In genomic region chr1:230169454-230170152, GRCh38 we compare ENCODE assay signal across 8 cellular contexts.
DNase-seq lines count a peak whose midpoint lies in the region; ATAC-seq and TF ChIP-seq lines count a peak whose summit lies in the region.

No MANE protein-coding gene starts in this region.

- H3K9me3 Mint-ChIP-seq in activated CD4-positive, alpha-beta T cell treated with anti-CD3 and anti-CD28 coated beads, Interleukin-2, amount 10 ng/mL, durations not matched to agents 24 days and 14 days, result no peaks in the 10 kb centered on the region

- intact Hi-C loops in activated CD4-positive, alpha-beta T cell treated with anti-CD3 and anti-CD28 coated beads, Interleukin-2, amount 10 ng/mL, durations not matched to agents 24 days and 14 days (cut with micrococcal nuclease), result loop anchor here (5.0 kb wide), 2 partner anchors 57 to 73 kb away; no protein-coding TSS in a partner anchor
- intact Hi-C loops in OCI-LY7 (cut with micrococcal nuclease; ENCODE audit: unreplicated experiment), result loop anchor here (5.0 to 10.0 kb wide), 5 partner anchors 102 to 507 kb away; partner anchors contain the start of gene GALNT2

- CTCF ChIA-PET in OCI-LY7 (lab: Charles Lee; ENCODE audit: unreplicated experiment), result no interaction called here

- peaks cover 26% of the 10 kb centered on the region; the same call in 1 of the 2 replicates for H3K79me2 ChIP-seq in OCI-LY7 (ENCODE audit: insufficient read depth, low read depth, low read length)

- H3K4me3 ChIP-seq in OCI-LY7 (ENCODE audit: low read depth, low read length, poor library complexity, severe bottlenecking) (peak overlapping the region; percentile 31), right atrium auricular region (peak overlapping the region in 1 of 2 donors; percentile 17), thoracic aorta (peak overlapping the region; percentile 54)

- H3K36me3 Mint-ChIP-seq in activated CD4-positive, alpha-beta T cell treated with anti-CD3 and anti-CD28 coated beads, Interleukin-2, amount 10 ng/mL, durations not matched to agents 24 days and 14 days (ENCODE audit: low read depth), result peaks cover 3% of the 10 kb centered on the region

- no peaks in the 10 kb centered on the region for H4K20me1 ChIP-seq in OCI-LY7 (ENCODE audit: insufficient read depth, low read length)

- H3K27me3 Mint-ChIP-seq in activated CD4-positive, alpha-beta T cell treated with anti-CD3 and anti-CD28 coated beads, Interleukin-2, amount 10 ng/mL, durations not matched to agents 24 days and 14 days, result no peaks in the 10 kb centered on the region

- peaks cover 43% of the 10 kb centered on the region for H3K4me1 Mint-ChIP-seq in activated CD4-positive, alpha-beta T cell treated with anti-CD3 and anti-CD28 coated beads, Interleukin-2, amount 10 ng/mL, durations not matched to agents 24 days and 14 days

- no TSS peak for BruUV-seq in OCI-LY7 (replicated peaks; lab: Mats Ljungman, UMichigan)

- no peaks in the 10 kb centered on the region for H3K27me3 ChIP-seq in right atrium auricular region
- H3K27me3 ChIP-seq in thoracic aorta (replicated peaks; ENCODE audit: insufficient read depth), result no peaks in the 10 kb centered on the region

- peak overlapping the region; percentile 61 for H3K4me3 Mint-ChIP-seq in activated CD4-positive, alpha-beta T cell treated with anti-CD3 and anti-CD28 coated beads, Interleukin-2, amount 10 ng/mL, durations not matched to agents 24 days and 14 days

- H3K36me3 ChIP-seq in OCI-LY7 (ENCODE audit: insufficient read depth, low read length) (0 out of 2 replicates have a peak, but pooled peaks cover 3% of the 10 kb centered on the region), right atrium auricular region (no peaks in the 10 kb centered on the region), thoracic aorta (no peaks in the 10 kb centered on the region)

- DNase-seq in activated CD4-positive, alpha-beta T cell treated with anti-CD3 and anti-CD28 coated beads, Interleukin-2, amount 10 ng/mL, durations not matched to agents 24 days and 14 days, result peak; percentile 71
- DNase-seq in activated CD4-positive, alpha-beta T cell treated with anti-CD3 and anti-CD28 coated beads for 1 hour, result no peak
- DNase-seq in OCI-LY7 (ENCODE audit: low spot score) (peak; percentile 30), right atrium auricular region (ENCODE audit: low spot score) (peak; percentile 30), thoracic aorta (ENCODE audit: low spot score) (no peak), T-helper 9 cell (no peak), 8988T (no peak)

- no peaks in the 10 kb centered on the region for H3K9me2 ChIP-seq in OCI-LY7 (ENCODE audit: insufficient read depth, low read length)

- peak overlapping the region; percentile 72 for H3K27ac Mint-ChIP-seq in activated CD4-positive, alpha-beta T cell treated with anti-CD3 and anti-CD28 coated beads, Interleukin-2, amount 10 ng/mL, durations not matched to agents 24 days and 14 days

- peak overlapping the region; percentile 69 for H3K4me2 ChIP-seq in OCI-LY7 (ENCODE audit: low read length)

- no peak overlapping the region for H2AFZ ChIP-seq in OCI-LY7 (ENCODE audit: low read length)

- ATAC-seq in thoracic aorta (ENCODE audit: insufficient number of reproducible peaks, low FRiP score, low read depth), result peak; percentile 47
- no peak for ATAC-seq in GM21737 (IDR thresholded peaks at IDR 0.05; ENCODE audit: unreplicated experiment)

- H3K4me1 ChIP-seq in OCI-LY7 (ENCODE audit: insufficient read depth, low read length, poor library complexity, severe bottlenecking) (peaks cover 42% of the 10 kb centered on the region), right atrium auricular region (peaks cover 0 to 22% of the 10 kb centered on the region in 2 donors), thoracic aorta (ENCODE audit: control insufficient read depth in 1 of 2, low read depth in 2 of 2) (peaks cover 30 to 70% of the 10 kb centered on the region in 2 donors)

- POLR2A ChIA-PET in OCI-LY7 (lab: Charles Lee), result interaction anchor here (0.6 kb wide), 2 partner anchors 14 to 517 kb away, joined by 3 to 4 read pairs; no protein-coding TSS in a partner anchor

- TF ChIP-seq CTCF in OCI-LY7 (conservative IDR thresholded peaks at IDR 0.05; ENCODE audit: low read length) (no peak), right atrium auricular region (IDR thresholded peaks at IDR 0.05) (no peak), thoracic aorta (IDR thresholded peaks at IDR 0.05) (no peak)

- H3K9me3 ChIP-seq in OCI-LY7 (ENCODE audit: low read length) (no peaks in the 10 kb centered on the region), right atrium auricular region (no peaks in the 10 kb centered on the region), thoracic aorta (no peaks in the 10 kb centered on the region)

- H3K27ac ChIP-seq in OCI-LY7 (ENCODE audit: low read depth, low read length, poor library complexity, severe bottlenecking), result no peak overlapping the region
- peak overlapping the region; percentile 25 to 39 for H3K27ac ChIP-seq in right atrium auricular region
- H3K27ac ChIP-seq in thoracic aorta, result peak overlapping the region; percentile 77 to 83

Comparison
In these comparisons a context has a peak if more than half of its experiments do, and no peak if none do; other contexts are left out.
1. DNase-seq: peak in activated CD4-positive, alpha-beta T cell treated with anti-CD3 and anti-CD28 coated beads, Interleukin-2, amount 10 ng/mL, durations not matched to agents 24 days and 14 days (single experiment), OCI-LY7 (single experiment) and right atrium auricular region (single experiment); none in activated CD4-positive, alpha-beta T cell treated with anti-CD3 and anti-CD28 coated beads for 1 hour (single experiment), thoracic aorta (single experiment), T-helper 9 cell (single experiment) and 8988T (single experiment).